ENCODE assay signal across 31 cellular contexts in the genomic region with DNA sequence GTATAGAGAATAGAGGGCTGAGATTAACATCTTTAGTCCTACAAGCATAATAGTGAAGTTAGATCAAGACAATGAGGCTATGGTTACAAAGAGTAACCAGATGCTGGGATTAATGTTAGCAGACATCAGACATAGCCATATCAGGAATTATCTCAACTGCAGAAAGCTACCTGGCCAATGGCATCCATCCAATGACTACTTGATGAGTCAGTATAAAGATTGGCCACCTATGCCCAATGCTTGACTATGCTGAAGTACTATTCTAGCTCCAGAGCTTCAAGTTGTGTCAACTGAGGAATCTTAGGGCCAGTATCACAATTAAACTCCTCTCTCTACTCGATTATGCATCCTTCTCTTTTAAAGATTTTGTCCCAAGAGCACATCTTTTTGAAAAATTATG.
"Had no signal": no experiment of that assay in that cellular context is flagged by ENCODE, and none has a peak within 500 bp of the region (broad histone marks: within the 10 kb centered on the region; RNA-seq: fewer than 3 reads in every experiment).

No MANE protein-coding gene starts in this region.

- ATAC-seq: activated CD4-positive, CD25-positive, alpha-beta regulatory T cell treated with anti-CD3 and anti-CD28 coated beads, Interleukin-2, amount 50 U/mL, for 24 hours; activated CD8-positive, alpha-beta T cell treated with anti-CD3 and anti-CD28 coated beads for 36 hours; activated naive CD8-positive, alpha-beta T cell treated with anti-CD3 and anti-CD28 coated beads, Interleukin-2, amount 50 U/mL, for 24 hours; activated T-cell treated with anti-CD3 and anti-CD28 coated beads, Interleukin-2, amount 50 U/mL, for 4 hours; body of pancreas; T-helper 17 cell had no signal

- H3K9me3 ChIP-seq: adrenal gland, body of pancreas, esophagus squamous epithelium had no signal

- H3K4me3 Mint-ChIP-seq: activated B cell treated with CpG ODN at 0.5 μM for 24 hours; activated CD8-positive, alpha-beta T cell treated with anti-CD3 and anti-CD28 coated beads for 36 hours; activated naive CD4-positive, alpha-beta T cell treated with anti-CD3 and anti-CD28 coated beads for 36 hours; activated naive CD4-positive, alpha-beta T cell treated with anti-CD3 and anti-CD28 coated beads, Interleukin-2, amount 50 U/mL, for 24 hours; activated naive CD8-positive, alpha-beta T cell treated with anti-CD3 and anti-CD28 coated beads for 36 hours; activated naive CD8-positive, alpha-beta T cell treated with anti-CD3 and anti-CD28 coated beads, Interleukin-2, amount 50 U/mL, for 24 hours; activated T-cell treated with anti-CD3 and anti-CD28 coated beads, Interleukin-2, amount 50 U/mL, for 4 hours; central memory CD8-positive, alpha-beta T cell; dendritic cell treated with granulocyte-macrophage colony-stimulating factor and Interleukin-4, amounts not matched to agents 40 ng/mL and 50 ng/mL, for 4 days; endodermal cell; T-helper 17 cell; T-helper 2 cell treated with Interferon-gamma antibody and Interleukin-4, amounts not matched to agents 5 μg/mL and 100 μg/mL, for 36 hours had no signal

- H3K36me3 Mint-ChIP-seq: activated naive CD4-positive, alpha-beta T cell treated with anti-CD3 and anti-CD28 coated beads, Interleukin-2, amount 50 U/mL, for 24 hours; activated naive CD8-positive, alpha-beta T cell treated with anti-CD3 and anti-CD28 coated beads for 36 hours had no signal

- H3K9me3 Mint-ChIP-seq: activated B cell treated with CpG ODN at 0.5 μM for 24 hours; activated naive CD4-positive, alpha-beta T cell treated with anti-CD3 and anti-CD28 coated beads, Interleukin-2, amount 50 U/mL, for 24 hours; activated naive CD8-positive, alpha-beta T cell treated with anti-CD3 and anti-CD28 coated beads for 36 hours; dendritic cell treated with granulocyte-macrophage colony-stimulating factor and Interleukin-4, amounts not matched to agents 40 ng/mL and 50 ng/mL, for 4 days had no signal

- H3K4me1 ChIP-seq: adrenal gland, body of pancreas, esophagus squamous epithelium had no signal

- H3K27ac Mint-ChIP-seq: activated B cell treated with CpG ODN at 0.5 μM for 24 hours; activated CD8-positive, alpha-beta T cell treated with anti-CD3 and anti-CD28 coated beads for 36 hours; activated naive CD4-positive, alpha-beta T cell treated with anti-CD3 and anti-CD28 coated beads for 36 hours; activated naive CD4-positive, alpha-beta T cell treated with anti-CD3 and anti-CD28 coated beads, Interleukin-2, amount 50 U/mL, for 24 hours; activated naive CD8-positive, alpha-beta T cell treated with anti-CD3 and anti-CD28 coated beads for 36 hours; activated naive CD8-positive, alpha-beta T cell treated with anti-CD3 and anti-CD28 coated beads, Interleukin-2, amount 50 U/mL, for 24 hours; activated T-helper 2 cell treated with anti-CD3 and anti-CD28 coated beads, Interferon-gamma antibody, Interleukin-2, Interleukin-4, amounts not matched to agents 10 μg/mL and 5 μg/mL and 100 μg/mL, durations not matched to agents 14 hours and 24 hours and 36 hours; dendritic cell treated with granulocyte-macrophage colony-stimulating factor and Interleukin-4, amounts not matched to agents 40 ng/mL and 50 ng/mL, for 4 days; endodermal cell; T-helper 17 cell; T-helper 2 cell treated with Interferon-gamma antibody and Interleukin-4, amounts not matched to agents 5 μg/mL and 100 μg/mL, for 36 hours had no signal

- H3K4me1 Mint-ChIP-seq: activated B cell treated with CpG ODN at 0.5 μM for 24 hours; activated naive CD4-positive, alpha-beta T cell treated with anti-CD3 and anti-CD28 coated beads, Interleukin-2, amount 50 U/mL, for 24 hours; activated naive CD8-positive, alpha-beta T cell treated with anti-CD3 and anti-CD28 coated beads for 36 hours; activated naive CD8-positive, alpha-beta T cell treated with anti-CD3 and anti-CD28 coated beads, Interleukin-2, amount 50 U/mL, for 24 hours; central memory CD8-positive, alpha-beta T cell; endodermal cell; T-helper 17 cell had no signal

- H3K27ac ChIP-seq: adrenal gland, body of pancreas, coronary artery, dorsolateral prefrontal cortex, esophagus squamous epithelium, WERI-Rb-1 had no signal

- H3K27me3 ChIP-seq: adrenal gland, body of pancreas, dorsolateral prefrontal cortex, esophagus squamous epithelium had no signal

- H3K27me3 Mint-ChIP-seq: activated B cell treated with CpG ODN at 0.5 μM for 24 hours; activated CD8-positive, alpha-beta T cell treated with anti-CD3 and anti-CD28 coated beads for 36 hours; activated naive CD4-positive, alpha-beta T cell treated with anti-CD3 and anti-CD28 coated beads, Interleukin-2, amount 50 U/mL, for 24 hours; activated naive CD8-positive, alpha-beta T cell treated with anti-CD3 and anti-CD28 coated beads for 36 hours; activated naive CD8-positive, alpha-beta T cell treated with anti-CD3 and anti-CD28 coated beads, Interleukin-2, amount 50 U/mL, for 24 hours; central memory CD8-positive, alpha-beta T cell; dendritic cell treated with granulocyte-macrophage colony-stimulating factor and Interleukin-4, amounts not matched to agents 40 ng/mL and 50 ng/mL, for 4 days; T-helper 17 cell had no signal

- H3K36me3 ChIP-seq: adrenal gland, esophagus squamous epithelium, WERI-Rb-1 had no signal

- DNase-seq: activated B cell treated with CpG ODN at 0.5 μM for 24 hours; activated CD4-positive, alpha-beta T cell treated with anti-CD3 and anti-CD28 coated beads for 48 hours; activated CD4-positive, alpha-beta T cell treated with anti-CD3 and anti-CD28 coated beads, Interleukin-2, amount 50 U/mL, for 1 hour; activated CD4-positive, alpha-beta T cell treated with anti-CD3 and anti-CD28 coated beads, Interleukin-2, amount 50 U/mL, for 48 hours; activated CD8-positive, alpha-beta memory T cell treated with anti-CD3 and anti-CD28 coated beads for 24 hours; activated CD8-positive, alpha-beta T cell treated with anti-CD3 and anti-CD28 coated beads for 36 hours; activated effector memory CD4-positive, alpha-beta T cell treated with anti-CD3 and anti-CD28 coated beads, Interleukin-2, amount 50 U/mL, for 16 hours; activated naive CD4-positive, alpha-beta T cell treated with anti-CD3 and anti-CD28 coated beads for 36 hours; activated naive CD8-positive, alpha-beta T cell treated with anti-CD3 and anti-CD28 coated beads for 36 hours; activated naive CD8-positive, alpha-beta T cell treated with anti-CD3 and anti-CD28 coated beads, Interleukin-2, amount 50 U/mL, for 24 hours; activated T-cell treated with anti-CD3 and anti-CD28 coated beads, Interleukin-2, amount 50 U/mL, for 4 hours; adrenal gland; amygdala; aorta; body of pancreas; dorsolateral prefrontal cortex; effector memory CD4-positive, alpha-beta T cell; endodermal cell; esophagus squamous epithelium; head of caudate nucleus; hippocampal formation; T-helper 17 cell; T1000; WERI-Rb-1 had no signal

- H3K4me3 ChIP-seq: adrenal gland, body of pancreas, coronary artery, dorsolateral prefrontal cortex, esophagus squamous epithelium had no signal
